In genomic region chr17:77120866-77121265, GRCh38 we compare ENCODE assay signal across 13 cellular contexts. TPM values are rescaled to one million over a fixed set of nuclear protein-coding genes. Genes with fewer than 3 reads are reported as not detected.
DNase-seq lines count a peak whose midpoint lies in the region; ATAC-seq, FAIRE-seq and TF ChIP-seq lines count a peak whose summit lies in the region.
"Had no signal": no experiment of that assay in that cellular context is flagged by ENCODE, and none has a peak within 500 bp of the region (broad histone marks: within the 10 kb centered on the region; RNA-seq: fewer than 3 reads in every experiment).

No MANE protein-coding gene starts in this region.

- FAIRE-seq in astrocyte (lab: Jason Lieb, UNC): no peak
- FAIRE-seq: HTR-8/SVneo had no signal

- H3K9me2 ChIP-seq in MM.1S (replicated peaks; ENCODE audit: insufficient read depth, low read length): no peaks in the 10 kb centered on the region

- H3F3A ChIP-seq in MM.1S (ENCODE audit: insufficient read depth, low read length): no peaks in the 10 kb centered on the region

- peak overlapping the region; percentile 81 for H3K27ac Mint-ChIP-seq in astrocyte (ENCODE audit: unreplicated experiment)
- H3K27ac Mint-ChIP-seq: activated naive CD4-positive, alpha-beta T cell treated with anti-CD3 and anti-CD28 coated beads for 36 hours had no signal

- H3K9ac ChIP-seq in astrocyte (ENCODE audit: low read length) (peak overlapping the region; percentile 57), MM.1S (ENCODE audit: low read length) (no peak overlapping the region)

- intact Hi-C loops in psoas muscle (cut with DNase I): no loop called here

- peaks cover 41% of the 10 kb centered on the region for H3K4me1 ChIP-seq in astrocyte (ENCODE audit: insufficient read depth, low read length)
- H3K4me1 ChIP-seq in right atrium auricular region: peaks cover 0 to 70% of the 10 kb centered on the region in 2 donors
- peaks cover 43% of the 10 kb centered on the region for H3K4me1 ChIP-seq in psoas muscle
- 0 out of 2 replicates have a peak, but pooled peaks cover 4% of the 10 kb centered on the region for H3K4me1 ChIP-seq in MM.1S (ENCODE audit: low read length)

- no peaks in the 10 kb centered on the region for H3K9me3 ChIP-seq in astrocyte (ENCODE audit: insufficient read depth, low read depth, low read length)
- no peaks in the 10 kb centered on the region for H3K9me3 ChIP-seq in right atrium auricular region
- H3K9me3 ChIP-seq in psoas muscle: no peaks in the 10 kb centered on the region
- H3K9me3 ChIP-seq in MM.1S (replicated peaks; ENCODE audit: insufficient read depth, low read length): no peaks in the 10 kb centered on the region

- peaks cover 4% of the 10 kb centered on the region for H3K9me3 Mint-ChIP-seq in astrocyte (ENCODE audit: unreplicated experiment)
- H3K9me3 Mint-ChIP-seq: activated naive CD4-positive, alpha-beta T cell treated with anti-CD3 and anti-CD28 coated beads for 36 hours had no signal

- WGBS in psoas muscle, 3 donors: 24 to 27% (median 27%) methylated on average over 7 of the region's 7 CpGs

- H3K36me3 ChIP-seq in astrocyte (ENCODE audit: insufficient read depth, low read length) (no peaks in the 10 kb centered on the region), right atrium auricular region (no peaks in the 10 kb centered on the region), psoas muscle (ENCODE audit: insufficient read depth in 1 of 2, low read depth in 1 of 2) (no peaks in the 10 kb centered on the region), MM.1S (replicated peaks; ENCODE audit: insufficient read depth, low read length) (no peaks in the 10 kb centered on the region)

- no peak overlapping the region for H3K4me3 Mint-ChIP-seq in astrocyte (ENCODE audit: unreplicated experiment)
- H3K4me3 Mint-ChIP-seq: activated naive CD4-positive, alpha-beta T cell treated with anti-CD3 and anti-CD28 coated beads for 36 hours had no signal

- ATAC-seq in psoas muscle: peak; percentile 18 to 76 (median 58)

- H3K27ac ChIP-seq in astrocyte (ENCODE audit: low read depth, low read length) (peak overlapping the region; percentile 98), right atrium auricular region (peak overlapping the region; percentile 60 to 71), psoas muscle (peak overlapping the region; percentile 72), MM.1S (ENCODE audit: low read length) (no peak overlapping the region)

- H4K20me1 ChIP-seq in astrocyte (ENCODE audit: insufficient read depth, low read length) (no peaks in the 10 kb centered on the region), MM.1S (ENCODE audit: insufficient read depth, low read length) (no peaks in the 10 kb centered on the region)

- H3K27me3 Mint-ChIP-seq in astrocyte (ENCODE audit: low read depth, unreplicated experiment): no peaks in the 10 kb centered on the region

- no peaks in the 10 kb centered on the region for H3K27me3 ChIP-seq in astrocyte (ENCODE audit: insufficient read depth, low read length)
- no peaks in the 10 kb centered on the region for H3K27me3 ChIP-seq in right atrium auricular region
- H3K27me3 ChIP-seq in psoas muscle (ENCODE audit: insufficient read depth in 3 of 3, low read length in 2 of 3): no peaks in the 10 kb centered on the region
- H3K27me3 ChIP-seq in MM.1S (replicated peaks; ENCODE audit: insufficient read depth, low read length): no peaks in the 10 kb centered on the region

- DNase-seq in LHCN-M2 (ENCODE audit: low read depth): peak; percentile 49
- no peak for DNase-seq in astrocyte (ENCODE audit: low read depth)
- DNase-seq in right atrium auricular region (ENCODE audit: low spot score): no peak
- peak in 1 of 2 donors; percentile 59 for DNase-seq in psoas muscle
- DNase-seq in stimulated activated CD8-positive, alpha-beta memory T cell treated with anti-CD3 and anti-CD28 coated beads, Interleukin-4, amount 100 ng/mL, for 48 hours: no peak
- no peak for DNase-seq in NCI-H2107 (lab: John Stamatoyannopoulos, UW)
- DNase-seq in MM.1S: no peak
- DNase-seq in NCI-H128 (lab: John Stamatoyannopoulos, UW; ENCODE audit: unreplicated experiment): no peak
- DNase-seq: activated CD4-positive, alpha-beta T cell treated with anti-CD3 and anti-CD28 coated beads, Interleukin-2, amount 50 U/mL, for 1 hour; activated naive CD4-positive, alpha-beta T cell treated with anti-CD3 and anti-CD28 coated beads for 36 hours; SIG-M5; stimulated activated naive CD4-positive, alpha-beta T cell treated with Interleukin-2 at 50 U/mL for 16 hours had no signal

- TF ChIP-seq CTCF in astrocyte (IDR thresholded peaks at IDR 0.05; ENCODE audit: insufficient read depth, low read depth, low read length) (no peak), right atrium auricular region (IDR thresholded peaks at IDR 0.05) (no peak), psoas muscle (IDR thresholded peaks at IDR 0.05) (no peak), MM.1S (IDR thresholded peaks at IDR 0.05; ENCODE audit: low read length) (no peak)

- H3K79me2 ChIP-seq in astrocyte (ENCODE audit: insufficient read depth, low read length) (no peaks in the 10 kb centered on the region), MM.1S (ENCODE audit: low read length) (no peaks in the 10 kb centered on the region)

- H3K4me3 ChIP-seq in astrocyte (ENCODE audit: insufficient read depth, low read depth, low read length): no peak overlapping the region
- H3K4me3 ChIP-seq in right atrium auricular region: no peak overlapping the region
- H3K4me3 ChIP-seq in psoas muscle: no peak overlapping the region
- no peak overlapping the region for H3K4me3 ChIP-seq in MM.1S (ENCODE audit: low read length)

- H3K4me2 ChIP-seq in astrocyte (ENCODE audit: low read length): peak overlapping the region; percentile 39
- no peak overlapping the region for H3K4me2 ChIP-seq in MM.1S (ENCODE audit: low read depth, low read length)

- no peaks in the 10 kb centered on the region for H3K36me3 Mint-ChIP-seq in astrocyte (ENCODE audit: low read depth, unreplicated experiment)

- H3K4me1 Mint-ChIP-seq in astrocyte (ENCODE audit: low read depth, unreplicated experiment): peaks cover 48% of the 10 kb centered on the region

- H2AFZ ChIP-seq in astrocyte (ENCODE audit: low read depth, low read length) (peak overlapping the region; percentile 47), MM.1S (ENCODE audit: low read length) (no peak overlapping the region)

RNA-seq across cellular contexts. Expression of gene SEC14L1, which starts 19.9 kb away (rescaled TPM):
- 23.1 and 27.0 TPM in 2 replicates for total RNA-seq in LHCN-M2 (2014; rRNA removed)
- polyA plus RNA-seq in LHCN-M2 (2012): 56.1 TPM
- 86.7 and 93.2 TPM in 2 replicates for total RNA-seq in astrocyte
- 10 to 100 TPM; 48.2 to 54.0 TPM for total RNA-seq in right atrium auricular region
- total RNA-seq in psoas muscle: 10 to 100 TPM; 68.7 to 98.9 (median 73.0) TPM
- polyA plus RNA-seq in psoas muscle: 10 to 100 TPM; 38.6 to 84.2 (median 43.2) TPM
